ENCODE assay signal across 13 cellular contexts in genomic region chr11:100831929-100832480, GRCh38.
A peak's percentile ranks its signal among the peaks of the same experiment; 100 is the strongest.
DNase-seq lines count a peak whose midpoint lies in the region; TF ChIP-seq lines count a peak whose summit lies in the region.
"Had no signal": no experiment of that assay in that cellular context is flagged by ENCODE, and none has a peak within 500 bp of the region (broad histone marks: within the 10 kb centered on the region; RNA-seq: fewer than 3 reads in every experiment).

No MANE protein-coding gene starts in this region.

- peak overlapping the region; percentile 72 to 96 (median 89) for H3K27ac Mint-ChIP-seq in nephron
- H3K27ac Mint-ChIP-seq: activated naive CD8-positive, alpha-beta T cell treated with anti-CD3 and anti-CD28 coated beads, Interleukin-2, amount 10 ng/mL, durations not matched to agents 7 days and 5 days had no signal

- H3K9me3 ChIP-seq in MG63, result no peaks in the 10 kb centered on the region
- H3K9me3 ChIP-seq: testis had no signal

- H3K27ac ChIP-seq in epithelial cell of prostate, result peak overlapping the region; percentile 37
- H3K27ac ChIP-seq: testis had no signal

- H3K4me3 ChIP-seq in AG10803 (ENCODE audit: low read length), result no peak overlapping the region
- no peak overlapping the region for H3K4me3 ChIP-seq in MG63
- H3K4me3 ChIP-seq: testis had no signal

- intact Hi-C loops in posterior vena cava (cut with DNase I), result no loop called here

- peak; percentile 29 for DNase-seq in AG10803 (ENCODE audit: low read depth)
- DNase-seq in MG63, result peak; percentile 4
- DNase-seq in epithelial cell of prostate (ENCODE audit: low read depth, low spot score), result no peak
- no peak for DNase-seq in NCI-H526 treated with DMSO at 0.1 percent for 48 hours (lab: John Stamatoyannopoulos, UW)
- DNase-seq in MV-4-11 (lab: John Stamatoyannopoulos, UW), result no peak
- no peak for DNase-seq in retina
- no peak for DNase-seq in posterior vena cava (ENCODE audit: low spot score)
- DNase-seq: activated CD4-positive, alpha-beta T cell treated with anti-CD3 and anti-CD28 coated beads for 48 hours; activated naive CD8-positive, alpha-beta T cell treated with anti-CD3 and anti-CD28 coated beads, Interleukin-2, amount 10 ng/mL, durations not matched to agents 7 days and 5 days; NCI-H526; T1000; testis had no signal

- no peaks in the 10 kb centered on the region for H3K27me3 ChIP-seq in MG63
- H3K27me3 ChIP-seq: testis had no signal

- no peaks in the 10 kb centered on the region for H3K27me3 Mint-ChIP-seq in nephron (ENCODE audit: low read depth)
- H3K27me3 Mint-ChIP-seq: activated naive CD8-positive, alpha-beta T cell treated with anti-CD3 and anti-CD28 coated beads, Interleukin-2, amount 10 ng/mL, durations not matched to agents 7 days and 5 days had no signal

- no peaks in the 10 kb centered on the region for H3K36me3 ChIP-seq in MG63

- H3K36me3 Mint-ChIP-seq in nephron (ENCODE audit: low read depth), result no peaks in the 10 kb centered on the region
- H3K36me3 Mint-ChIP-seq: activated naive CD8-positive, alpha-beta T cell treated with anti-CD3 and anti-CD28 coated beads, Interleukin-2, amount 10 ng/mL, durations not matched to agents 7 days and 5 days had no signal

- H3K4me1 Mint-ChIP-seq in nephron, result peaks cover 47% of the 10 kb centered on the region
- H3K4me1 Mint-ChIP-seq: activated naive CD8-positive, alpha-beta T cell treated with anti-CD3 and anti-CD28 coated beads, Interleukin-2, amount 10 ng/mL, durations not matched to agents 7 days and 5 days had no signal

- no peak for TF ChIP-seq CTCF in AG10803 (conservative IDR thresholded peaks at IDR 0.05; ENCODE audit: low read length)
- no peak for TF ChIP-seq CTCF in nephron (IDR thresholded peaks at IDR 0.05; ENCODE audit: unreplicated experiment in 3 of 3)

- no peaks in the 10 kb centered on the region for H3K9me3 Mint-ChIP-seq in nephron
- H3K9me3 Mint-ChIP-seq: activated naive CD8-positive, alpha-beta T cell treated with anti-CD3 and anti-CD28 coated beads, Interleukin-2, amount 10 ng/mL, durations not matched to agents 7 days and 5 days had no signal

- no peak overlapping the region for H3K4me3 Mint-ChIP-seq in nephron
- H3K4me3 Mint-ChIP-seq: activated naive CD8-positive, alpha-beta T cell treated with anti-CD3 and anti-CD28 coated beads, Interleukin-2, amount 10 ng/mL, durations not matched to agents 7 days and 5 days had no signal

Comparison
In these comparisons a context has a peak if more than half of its experiments do, and no peak if none do; other contexts are left out.
1. DNase-seq: peak in AG10803 (single experiment) and MG63 (single experiment); none in epithelial cell of prostate (single experiment), NCI-H526 treated with DMSO at 0.1 percent for 48 hours (single experiment), MV-4-11 (single experiment), retina (single experiment) and posterior vena cava (single experiment).